ENCODE assay signal across 8 cellular contexts in genomic region chr1:89844236-89844807, GRCh38. TPM values are rescaled to one million over a fixed set of nuclear protein-coding genes. Genes with fewer than 3 reads are reported as not detected.
DNase-seq lines count a peak whose midpoint lies in the region; ATAC-seq and TF ChIP-seq lines count a peak whose summit lies in the region.

No MANE protein-coding gene starts in this region.

- peak overlapping the region; percentile 79 for H3K27ac ChIP-seq in hepatocyte

- H3K36me3 Mint-ChIP-seq in activated T-cell treated with anti-CD3 and anti-CD28 coated beads, Interleukin-2, amount 50 U/mL, for 24 hours (ENCODE audit: low read depth), result peaks cover 55% of the 10 kb centered on the region

- H3K4me2 ChIP-seq in hepatocyte, result peak overlapping the region; percentile 97

- H4K20me1 ChIP-seq in hepatocyte (ENCODE audit: insufficient read depth, poor library complexity, severe bottlenecking), result no peaks in the 10 kb centered on the region

- no peaks in the 10 kb centered on the region for H3K9me2 ChIP-seq in hepatocyte (replicated peaks; ENCODE audit: insufficient read depth)

- peaks cover 46% of the 10 kb centered on the region for H3K79me2 ChIP-seq in hepatocyte

- H3K4me1 Mint-ChIP-seq in activated T-cell treated with anti-CD3 and anti-CD28 coated beads, Interleukin-2, amount 50 U/mL, for 24 hours (ENCODE audit: low read depth), result peaks cover 69% of the 10 kb centered on the region

- no peaks in the 10 kb centered on the region for H3K27me3 Mint-ChIP-seq in activated T-cell treated with anti-CD3 and anti-CD28 coated beads, Interleukin-2, amount 50 U/mL, for 24 hours

- no peaks in the 10 kb centered on the region for H3K9me3 ChIP-seq in hepatocyte (ENCODE audit: low read depth)

- H3K9me3 Mint-ChIP-seq in activated T-cell treated with anti-CD3 and anti-CD28 coated beads, Interleukin-2, amount 50 U/mL, for 24 hours, result no peaks in the 10 kb centered on the region

- no peaks in the 10 kb centered on the region for H3K36me3 ChIP-seq in hepatocyte (replicated peaks; ENCODE audit: insufficient read depth, low read depth)

- ATAC-seq in GM19467 (IDR thresholded peaks at IDR 0.05; ENCODE audit: unreplicated experiment), result no peak

- H3K4me3 ChIP-seq in hepatocyte, result peak overlapping the region; percentile 76

- 64% methylated on average over 7 of the region's 7 CpGs for WGBS in hepatocyte (ENCODE audit: low lambda C conversion rate, missing lambda C conversion rate)

- H3K27ac Mint-ChIP-seq in activated T-cell treated with anti-CD3 and anti-CD28 coated beads, Interleukin-2, amount 50 U/mL, for 24 hours, result peak overlapping the region; percentile 96

- H3K27me3 ChIP-seq in hepatocyte, result no peaks in the 10 kb centered on the region

- peak; percentile 13 for DNase-seq in HT-29 (ENCODE audit: low spot score)
- peak; percentile 66 for DNase-seq in activated T-cell treated with anti-CD3 and anti-CD28 coated beads, Interleukin-2, amount 50 U/mL, for 24 hours
- DNase-seq in hepatocyte (ENCODE audit: low spot score), result no peak
- peak; percentile 18 to 47 (median 47) for DNase-seq in stimulated activated CD4-positive, alpha-beta T cell treated with anti-CD3 and anti-CD28 coated beads, TNF-alpha, amount 100 ng/mL, for 24 hours (ENCODE audit: low read depth in 3 of 3)
- DNase-seq in T1000 (lab: John Stamatoyannopoulos, UW), result no peak
- no peak for DNase-seq in NCI-H345 (lab: John Stamatoyannopoulos, UW)
- no peak for DNase-seq in islet precursor cell

- peak overlapping the region; percentile 91 for H3K4me3 Mint-ChIP-seq in activated T-cell treated with anti-CD3 and anti-CD28 coated beads, Interleukin-2, amount 50 U/mL, for 24 hours

- no peak for TF ChIP-seq CTCF in hepatocyte (IDR thresholded peaks at IDR 0.05; ENCODE audit: poor library complexity)

- H2AFZ ChIP-seq in hepatocyte, result peak overlapping the region; percentile 92

- H3K4me1 ChIP-seq in hepatocyte (ENCODE audit: insufficient read depth), result peaks cover 15% of the 10 kb centered on the region

RNA-seq across cellular contexts. Expression of gene LRRC8D, which starts 23.5 kb away (rescaled TPM):
- total RNA-seq in HT-29 (2014; rRNA removed; shearing (Covaris generic)), result 16.7 and 17.0 TPM in 2 replicates
- 22.4 and 28.9 TPM in 2 replicates for total RNA-seq in hepatocyte
- polyA plus RNA-seq in hepatocyte, result 13.8 and 15.1 TPM in 2 replicates

Comparison
In these comparisons a context has a peak if more than half of its experiments do, and no peak if none do; other contexts are left out.
1. DNase-seq: peak in HT-29 (single experiment), activated T-cell treated with anti-CD3 and anti-CD28 coated beads, Interleukin-2, amount 50 U/mL, for 24 hours (single experiment) and stimulated activated CD4-positive, alpha-beta T cell treated with anti-CD3 and anti-CD28 coated beads, TNF-alpha, amount 100 ng/mL, for 24 hours (3 of 3); none in hepatocyte (single experiment), T1000 (single experiment), NCI-H345 (single experiment) and islet precursor cell (single experiment).